In the genomic region with DNA sequence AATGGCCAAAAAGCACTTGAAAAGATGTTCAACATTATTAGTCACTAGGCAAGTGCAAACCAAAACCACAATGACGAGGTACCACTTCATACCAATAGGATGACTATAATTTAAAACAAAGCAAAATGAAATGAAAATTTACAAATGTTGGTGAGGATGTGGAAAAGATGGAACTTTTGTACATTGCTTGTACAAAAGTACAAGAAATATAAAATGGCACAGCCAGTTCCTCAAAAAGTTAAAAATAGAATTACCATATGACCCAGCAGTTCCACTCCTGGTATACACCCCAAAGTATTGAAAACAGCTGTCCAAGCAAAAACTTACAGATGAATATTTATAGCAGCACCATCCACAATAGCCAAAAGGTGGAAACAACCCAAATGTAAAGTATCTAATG, we compare ENCODE assay signal across 20 cellular contexts.
A peak's percentile ranks its signal among the peaks of the same experiment; 100 is the strongest.
DNase-seq lines count a peak whose midpoint lies in the region; FAIRE-seq and TF ChIP-seq lines count a peak whose summit lies in the region.
"Had no signal": no experiment of that assay in that cellular context is flagged by ENCODE, and none has a peak within 500 bp of the region (broad histone marks: within the 10 kb centered on the region; RNA-seq: fewer than 3 reads in every experiment).

No MANE protein-coding gene starts in this region.

- H3K9me3 ChIP-seq in astrocyte (ENCODE audit: insufficient read depth, low read depth, low read length) = peaks cover 4% of the 10 kb centered on the region
- H3K9me3 ChIP-seq: neutrophil, thoracic aorta had no signal

- peak overlapping the region; percentile 55 for H3K4me2 ChIP-seq in astrocyte (ENCODE audit: low read length)
- H3K4me2 ChIP-seq: BLaER1, PC-9 had no signal

- no peaks in the 10 kb centered on the region for H3K27me3 ChIP-seq in astrocyte (ENCODE audit: insufficient read depth, low read length)
- H3K27me3 ChIP-seq: BLaER1, breast epithelium, neutrophil had no signal

- no peaks in the 10 kb centered on the region for H3K27me3 Mint-ChIP-seq in astrocyte (ENCODE audit: low read depth, unreplicated experiment)
- no peaks in the 10 kb centered on the region for H3K27me3 Mint-ChIP-seq in type B pancreatic cell
- H3K27me3 Mint-ChIP-seq: activated CD4-positive, alpha-beta T cell treated with anti-CD3 and anti-CD28 coated beads, Interleukin-2, amount 10 ng/mL, durations not matched to agents 24 days and 14 days; activated T-cell treated with anti-CD3 and anti-CD28 coated beads, Interleukin-2, amount 50 U/mL, for 24 hours had no signal

- H3K4me3 ChIP-seq in astrocyte (ENCODE audit: insufficient read depth, low read depth, low read length) = no peak overlapping the region
- H3K4me3 ChIP-seq: BLaER1, breast epithelium, PC-9, thoracic aorta had no signal

- peak overlapping the region; percentile 49 for H3K9ac ChIP-seq in astrocyte (ENCODE audit: low read length)
- H3K9ac ChIP-seq: BLaER1 had no signal

- H3K4me3 Mint-ChIP-seq in astrocyte (ENCODE audit: unreplicated experiment) (no peak overlapping the region), type B pancreatic cell (no peak overlapping the region)
- H3K4me3 Mint-ChIP-seq: activated CD4-positive, alpha-beta T cell treated with anti-CD3 and anti-CD28 coated beads, Interleukin-2, amount 10 ng/mL, durations not matched to agents 24 days and 14 days; activated T-cell treated with anti-CD3 and anti-CD28 coated beads, Interleukin-2, amount 50 U/mL, for 24 hours; T-helper 1 cell treated with Interleukin-12 subunit alpha and Interleukin-12 subunit beta and Interleukin-4 antibody, amounts not matched to agents 30 μg/mL and 1 μg/mL, for 36 hours had no signal

- no peak overlapping the region for H2AFZ ChIP-seq in astrocyte (ENCODE audit: low read depth, low read length)
- H2AFZ ChIP-seq: PC-9 had no signal

- peaks cover 2% of the 10 kb centered on the region for H3K9me3 Mint-ChIP-seq in astrocyte (ENCODE audit: unreplicated experiment)
- peaks cover 8% of the 10 kb centered on the region for H3K9me3 Mint-ChIP-seq in type B pancreatic cell

- no peak for FAIRE-seq in astrocyte (lab: Jason Lieb, UNC)
- FAIRE-seq: GM12892 had no signal

- no peaks in the 10 kb centered on the region for H3K36me3 ChIP-seq in astrocyte (ENCODE audit: insufficient read depth, low read length)
- H3K36me3 ChIP-seq: BLaER1, breast epithelium, neutrophil, thoracic aorta had no signal

- DNase-seq in ACHN (peak; percentile 69), HS-27A (ENCODE audit: low read depth) (peak; percentile 48), astrocyte (ENCODE audit: low read depth) (peak; percentile 95), glomerular visceral epithelial cell (ENCODE audit: extremely low spot score) (peak; percentile 25), epidermal melanocyte (ENCODE audit: insufficient read length, low spot score) (no peak), type B pancreatic cell (ENCODE audit: extremely low spot score, unreplicated experiment) (no peak), SW480 (ENCODE audit: low spot score) (no peak)
- DNase-seq in activated naive CD4-positive, alpha-beta T cell treated with anti-CD3 and anti-CD28 coated beads, Interleukin-2, amount 50 U/mL, for 16 hours = no peak
- DNase-seq: activated CD4-positive, alpha-beta T cell treated with anti-CD3 and anti-CD28 coated beads, Interleukin-2, amount 10 ng/mL, durations not matched to agents 24 days and 14 days; activated T-cell treated with anti-CD3 and anti-CD28 coated beads, Interleukin-2, amount 50 U/mL, for 24 hours; DMS79; NCI-H1436 treated with DMSO at 0.1 percent for 48 hours; NCI-H510A treated with DMSO at 0.1 percent for 48 hours; PC-9 had no signal

- H3K27ac ChIP-seq in astrocyte (ENCODE audit: low read depth, low read length) = peak overlapping the region; percentile 85
- H3K27ac ChIP-seq: BLaER1, breast epithelium, neutrophil, PC-9, thoracic aorta had no signal

- H3K36me3 Mint-ChIP-seq in astrocyte (ENCODE audit: low read depth, unreplicated experiment) (no peaks in the 10 kb centered on the region), type B pancreatic cell (no peaks in the 10 kb centered on the region)

- H3K79me2 ChIP-seq in astrocyte (ENCODE audit: insufficient read depth, low read length) = no peaks in the 10 kb centered on the region

- H3K4me1 ChIP-seq in astrocyte (ENCODE audit: insufficient read depth, low read length) = peaks cover 6% of the 10 kb centered on the region
- H3K4me1 ChIP-seq: BLaER1, breast epithelium had no signal

- H3K27ac Mint-ChIP-seq in astrocyte (ENCODE audit: unreplicated experiment) (peak overlapping the region; percentile 62), type B pancreatic cell (no peak overlapping the region)
- H3K27ac Mint-ChIP-seq: activated CD4-positive, alpha-beta T cell treated with anti-CD3 and anti-CD28 coated beads, Interleukin-2, amount 10 ng/mL, durations not matched to agents 24 days and 14 days; activated T-cell treated with anti-CD3 and anti-CD28 coated beads, Interleukin-2, amount 50 U/mL, for 24 hours; T-helper 1 cell treated with Interleukin-12 subunit alpha and Interleukin-12 subunit beta and Interleukin-4 antibody, amounts not matched to agents 30 μg/mL and 1 μg/mL, for 36 hours had no signal

- in situ Hi-C loops in ACHN (cut with HindIII; ENCODE audit: low pct_ligation_motif_present, low pct_unique_long_range_greater_than_20kb, low sequenced_read_pairs) = no loop called here

- no peaks in the 10 kb centered on the region for H4K20me1 ChIP-seq in astrocyte (ENCODE audit: insufficient read depth, low read length)
- H4K20me1 ChIP-seq: BLaER1 had no signal

- TF ChIP-seq CTCF in astrocyte (IDR thresholded peaks at IDR 0.05; ENCODE audit: insufficient read depth, low read depth, low read length) (no peak), type B pancreatic cell (conservative IDR thresholded peaks at IDR 0.05) (no peak)

- H3K4me1 Mint-ChIP-seq in astrocyte (ENCODE audit: low read depth, unreplicated experiment) (no peaks in the 10 kb centered on the region), type B pancreatic cell (ENCODE audit: unreplicated experiment) (no peaks in the 10 kb centered on the region)
- H3K4me1 Mint-ChIP-seq: activated CD4-positive, alpha-beta T cell treated with anti-CD3 and anti-CD28 coated beads, Interleukin-2, amount 10 ng/mL, durations not matched to agents 24 days and 14 days had no signal

Comparison
In these comparisons a context has a peak if more than half of its experiments do, and no peak if none do; other contexts are left out.
1. DNase-seq: peak in ACHN (single experiment), HS-27A (single experiment), astrocyte (single experiment) and glomerular visceral epithelial cell (single experiment); none in activated naive CD4-positive, alpha-beta T cell treated with anti-CD3 and anti-CD28 coated beads, Interleukin-2, amount 50 U/mL, for 16 hours (single experiment), epidermal melanocyte (single experiment), type B pancreatic cell (single experiment) and SW480 (single experiment).